15 cellular contexts compared by ENCODE assay signal in the genomic region with DNA sequence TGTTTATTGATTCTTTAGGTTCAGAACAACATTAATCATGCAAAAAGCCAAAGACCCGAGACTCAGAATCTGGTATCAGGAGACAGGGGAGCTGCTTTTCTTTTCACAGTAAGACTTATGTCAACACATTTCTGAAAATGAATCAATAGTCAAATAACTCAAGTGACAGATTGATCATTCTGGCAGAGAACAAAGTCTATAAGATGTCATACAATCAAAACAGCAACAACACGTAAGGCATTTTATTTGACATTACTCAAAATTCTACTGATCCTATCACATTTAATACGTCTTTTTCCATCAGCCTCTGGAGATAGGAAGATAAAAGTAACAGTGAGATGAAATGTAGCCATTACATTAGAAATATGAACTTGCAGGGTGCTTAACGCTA.
A peak's percentile ranks its signal among the peaks of the same experiment; 100 is the strongest.
DNase-seq lines count a peak whose midpoint lies in the region; ATAC-seq, FAIRE-seq and TF ChIP-seq lines count a peak whose summit lies in the region.
"Had no signal": no experiment of that assay in that cellular context is flagged by ENCODE, and none has a peak within 500 bp of the region (broad histone marks: within the 10 kb centered on the region; RNA-seq: fewer than 3 reads in every experiment).

No MANE protein-coding gene starts in this region.

- TF ChIP-seq CTCF in K562 (IDR thresholded peaks at IDR 0.05 in 2 of 3, conservative IDR thresholded peaks at IDR 0.05 in 1 of 3; ENCODE audit: insufficient read depth in 2 of 3, low read depth in 1 of 3, low read length in 3 of 3) = no peak
- TF ChIP-seq CTCF in neural cell (IDR thresholded peaks at IDR 0.05; ENCODE audit: poor library complexity, severe bottlenecking) = no peak

- no peaks in the 10 kb centered on the region for H3K4me1 ChIP-seq in K562 (replicated peaks in 1 of 2; ENCODE audit: control insufficient read depth in 2 of 2, insufficient read depth in 2 of 2, low read length in 2 of 2)
- no peaks in the 10 kb centered on the region for H3K4me1 ChIP-seq in right cardiac atrium (ENCODE audit: control insufficient read depth, insufficient read depth, low read length)

- no peaks in the 10 kb centered on the region for H3K9me3 ChIP-seq in K562 (replicated peaks; ENCODE audit: control insufficient read depth, insufficient read depth, low read depth, low read length)
- H3K9me3 ChIP-seq in neural cell (ENCODE audit: low read length) = no peaks in the 10 kb centered on the region
- no peaks in the 10 kb centered on the region for H3K9me3 ChIP-seq in right cardiac atrium (ENCODE audit: control insufficient read depth, low read length)

- TF ChIP-seq POLR2A in K562 (conservative IDR thresholded peaks at IDR 0.05) = no peak

- intact Hi-C loops in K562 (cut with micrococcal nuclease) (no loop called here), right cardiac atrium (cut with DNase I) (no loop called here)

- in situ Hi-C loops in K562 (cut with MboI) = no loop called here

- H3K9ac ChIP-seq in K562 (ENCODE audit: insufficient read depth in 1 of 2, low read depth in 2 of 2, low read length in 2 of 2) = no peak overlapping the region
- no peak overlapping the region for H3K9ac ChIP-seq in neural cell (ENCODE audit: low read length)

- no peaks in the 10 kb centered on the region for H3K9me2 ChIP-seq in neural cell (ENCODE audit: insufficient read depth, low read length)

- H4K20me1 ChIP-seq in K562 (replicated peaks; ENCODE audit: control insufficient read depth, insufficient read depth, low read length) (no peaks in the 10 kb centered on the region), neural cell (ENCODE audit: insufficient read depth) (no peaks in the 10 kb centered on the region)

- POLR2A ChIA-PET in HEK293T (lab: Yijun Ruan, JAX) (no interaction called here), K562 (lab: Yijun Ruan, JAX) (no interaction called here)

- no peak for ATAC-seq in K562
- ATAC-seq in HG03025 (IDR thresholded peaks at IDR 0.05; ENCODE audit: low FRiP score, unreplicated experiment) = no peak
- no peak for ATAC-seq in right cardiac atrium
- ATAC-seq: SK-N-SH treated with all-trans-retinoic acid at 6 μM for 48 hours had no signal

- H3K4me3 ChIP-seq in K562 (no peak overlapping the region), neural cell (ENCODE audit: low read length) (no peak overlapping the region), right cardiac atrium (ENCODE audit: low read length) (no peak overlapping the region)

- TF ChIP-seq RAD21 in K562 (CRISPR knock-in tag; conservative IDR thresholded peaks at IDR 0.05 in 1 of 2, IDR thresholded peaks at IDR 0.05 in 1 of 2) (no peak), neural cell (conservative IDR thresholded peaks at IDR 0.05) (no peak)

- H2AFZ ChIP-seq in K562 (ENCODE audit: low read depth, low read length) (no peak overlapping the region), neural cell (ENCODE audit: low read depth, low read length) (no peak overlapping the region)

- no peaks in the 10 kb centered on the region for H3K79me2 ChIP-seq in K562 (ENCODE audit: control insufficient read depth, insufficient read depth, low read length)
- H3K79me2 ChIP-seq in neural cell (replicated peaks; ENCODE audit: insufficient read depth, low read length) = no peaks in the 10 kb centered on the region

- H3K36me3 ChIP-seq in K562 (ENCODE audit: control insufficient read depth, insufficient read depth, low read length) (no peaks in the 10 kb centered on the region), neural cell (ENCODE audit: insufficient read depth, low read length) (no peaks in the 10 kb centered on the region)

- H3F3A ChIP-seq in neural cell (ENCODE audit: insufficient read depth, low read length, poor library complexity, severe bottlenecking) = no peaks in the 10 kb centered on the region

- WGBS in K562 (ENCODE audit: insufficient coverage, low coverage, missing lambda C conversion rate) = 5% methylated on average over 4 of the region's 4 CpGs
- WGBS in right cardiac atrium = 58% methylated on average over 4 of the region's 4 CpGs

- H3K9me1 ChIP-seq in K562 (ENCODE audit: control insufficient read depth, insufficient read depth, low read length) = no peaks in the 10 kb centered on the region

- BruUV-seq in K562 (replicated peaks; lab: Mats Ljungman, UMichigan) = no TSS peak

- no peak for DNase-seq in HEK293T (ENCODE audit: extremely low spot score)
- no peak for DNase-seq in K562 (ENCODE audit: extremely low read depth in 1 of 4, low spot score in 3 of 4)
- DNase-seq in urothelium cell line (ENCODE audit: low spot score) = no peak
- DNase-seq in cerebellum (ENCODE audit: low spot score) = no peak
- DNase-seq in right cardiac atrium = no peak
- DNase-seq: C1 segment of cervical spinal cord, DMS79 treated with DMSO at 0.1 percent for 48 hours, NCI-H1105, NCI-H2081 treated with DMSO at 0.1 percent for 48 hours, NCI-H2227 treated with DMSO at 0.1 percent for 48 hours, NCI-H510A treated with DMSO at 0.1 percent for 48 hours, NCI-H774 had no signal

- H3K4me2 ChIP-seq in K562 (ENCODE audit: insufficient read depth, low read length) = no peak overlapping the region
- H3K4me2 ChIP-seq in neural cell (ENCODE audit: low read length) = no peak overlapping the region

- TF ChIP-seq EP300 in K562 (IDR thresholded peaks at IDR 0.05; ENCODE audit: low read length) (no peak), neural cell (conservative IDR thresholded peaks at IDR 0.05; ENCODE audit: poor library complexity, severe bottlenecking) (peak; percentile 94)

- CTCF ChIA-PET in HEK293T (lab: Yijun Ruan, JAX) (no interaction called here), K562 (lab: Yijun Ruan, JAX; ENCODE audit: low intra/inter-chr PET ratio) (no interaction called here)

- H3K27me3 ChIP-seq in K562 (ENCODE audit: control insufficient read depth in 2 of 2, insufficient read depth in 2 of 2, low read length in 2 of 2) = peaks cover 3% of the 10 kb centered on the region in 2 experiments; a peak in 2 of 5 replicates
- no peaks in the 10 kb centered on the region for H3K27me3 ChIP-seq in neural cell (ENCODE audit: insufficient read depth, low read depth, low read length)
- H3K27me3 ChIP-seq in right cardiac atrium (ENCODE audit: control insufficient read depth, insufficient read depth) = no peaks in the 10 kb centered on the region

- H3K27ac ChIP-seq in K562 (ENCODE audit: extremely low read depth, low read depth, low read length) (no peak overlapping the region), neural cell (ENCODE audit: low read length) (no peak overlapping the region), right cardiac atrium (ENCODE audit: low read length) (no peak overlapping the region)

- FAIRE-seq in K562 (lab: Jason Lieb, UNC) = peak; percentile 62
- no peak for FAIRE-seq in urothelium cell line (lab: Jason Lieb, UNC)

TF ChIP-seq in HEK293T, 16 proteins besides CTCF, POLR2A, EP300 and RAD21 (continues in another document):
- TF ChIP-seq NFRKB (IDR thresholded peaks at IDR 0.05) (no peak), ZNF384 (IDR thresholded peaks at IDR 0.05) (no peak), L3MBTL2 (conservative IDR thresholded peaks at IDR 0.05) (no peak), FOXM1 (IDR thresholded peaks at IDR 0.05; ENCODE audit: borderline replicate concordance) (no peak), ELF4 (IDR thresholded peaks at IDR 0.05) (no peak), SUZ12 (IDR thresholded peaks at IDR 0.05) (no peak), FOXK2 (IDR thresholded peaks at IDR 0.05) (no peak), BHLHE40 (IDR thresholded peaks at IDR 0.05; ENCODE audit: borderline replicate concordance) (no peak), TARDBP (IDR thresholded peaks at IDR 0.05) (no peak), SP1 (IDR thresholded peaks at IDR 0.05) (no peak), FOXA1 (IDR thresholded peaks at IDR 0.05) (no peak)

TF ChIP-seq in K562, 482 proteins besides CTCF, POLR2A, EP300 and RAD21 (continues in another document):
- TF ChIP-seq, protein P1, sequence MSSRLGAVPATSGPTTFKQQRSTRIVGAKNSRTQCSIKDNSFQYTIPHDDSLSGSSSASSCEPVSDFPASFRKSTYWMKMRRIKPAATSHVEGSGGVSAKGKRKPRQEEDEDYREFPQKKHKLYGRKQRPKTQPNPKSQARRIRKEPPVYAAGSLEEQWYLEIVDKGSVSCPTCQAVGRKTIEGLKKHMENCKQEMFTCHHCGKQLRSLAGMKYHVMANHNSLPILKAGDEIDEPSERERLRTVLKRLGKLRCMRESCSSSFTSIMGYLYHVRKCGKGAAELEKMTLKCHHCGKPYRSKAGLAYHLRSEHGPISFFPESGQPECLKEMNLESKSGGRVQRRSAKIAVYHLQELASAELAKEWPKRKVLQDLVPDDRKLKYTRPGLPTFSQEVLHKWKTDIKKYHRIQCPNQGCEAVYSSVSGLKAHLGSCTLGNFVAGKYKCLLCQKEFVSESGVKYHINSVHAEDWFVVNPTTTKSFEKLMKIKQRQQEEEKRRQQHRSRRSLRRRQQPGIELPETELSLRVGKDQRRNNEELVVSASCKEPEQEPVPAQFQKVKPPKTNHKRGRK (tag; IDR thresholded peaks at IDR 0.05) = no peak
- no peak for TF ChIP-seq HCFC1 (IDR thresholded peaks at IDR 0.05; ENCODE audit: low read depth, low read length)
- TF ChIP-seq ZNF263 (CRISPR knock-in tag; IDR thresholded peaks at IDR 0.05; ENCODE audit: borderline replicate concordance) = no peak
- no peak for TF ChIP-seq SMAD1 (IDR thresholded peaks at IDR 0.05; ENCODE audit: low read depth, low read length, partially characterized antibody)

TF ChIP-seq in neural cell, 6 proteins besides CTCF, POLR2A, EP300 and RAD21:
- TF ChIP-seq POLR2AphosphoS5 (IDR thresholded peaks at IDR 0.05) (peak; percentile 91), EZH2 (IDR thresholded peaks at IDR 0.05; ENCODE audit: borderline replicate concordance, insufficient read depth, low read length, poor library complexity, severe bottlenecking) (no peak)
TF ChIP-seq in neural cell: peak in this region for 1.
